Comparison of ENCODE assay signal across 1 cellular context in genomic region chr18:49910986-49911385, GRCh38.
TF ChIP-seq lines count a peak whose summit lies in the region.

No MANE protein-coding gene starts in this region.

TF ChIP-seq in GM23338, 12 proteins besides CTCF, POLR2A, EP300 and RAD21 (continued from another document):
- no peak for TF ChIP-seq ZNF462 (CRISPR knock-in tag; IDR thresholded peaks at IDR 0.05)
- TF ChIP-seq ZNF114 (CRISPR knock-in tag; IDR thresholded peaks at IDR 0.05): no peak
- no peak for TF ChIP-seq STAT1 (IDR thresholded peaks at IDR 0.05; ENCODE audit: unreplicated experiment)
- no peak for TF ChIP-seq EZH2 (IDR thresholded peaks at IDR 0.05; ENCODE audit: low read depth, unreplicated experiment)
